In the genomic region with DNA sequence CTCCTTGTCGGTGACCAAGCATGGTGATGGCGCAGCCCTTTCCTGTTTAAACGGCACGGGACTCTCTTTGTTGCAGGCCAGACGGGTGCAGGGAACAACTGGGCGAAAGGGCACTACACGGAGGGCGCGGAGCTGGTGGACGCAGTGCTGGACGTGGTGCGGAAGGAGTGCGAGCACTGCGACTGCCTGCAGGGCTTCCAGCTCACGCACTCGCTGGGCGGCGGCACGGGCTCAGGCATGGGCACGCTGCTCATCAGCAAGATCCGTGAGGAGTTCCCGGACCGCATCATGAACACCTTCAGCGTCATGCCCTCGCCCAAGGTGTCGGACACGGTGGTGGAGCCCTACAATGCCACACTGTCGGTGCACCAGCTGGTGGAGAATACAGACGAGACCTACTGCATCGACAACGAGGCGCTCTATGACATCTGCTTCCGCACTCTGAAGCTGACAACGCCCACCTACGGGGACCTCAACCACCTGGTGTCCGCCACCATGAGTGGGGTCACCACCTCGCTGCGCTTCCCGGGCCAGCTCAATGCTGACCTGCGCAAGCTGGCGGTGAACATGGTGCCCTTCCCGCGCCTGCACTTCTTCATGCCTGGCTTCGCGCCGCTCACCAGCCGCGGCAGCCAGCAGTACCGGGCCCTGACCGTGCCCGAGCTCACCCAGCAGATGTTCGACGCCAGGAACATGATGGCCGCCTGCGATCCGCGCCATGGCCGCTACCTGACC, we compare ENCODE assay signal across 21 cellular contexts. TPM values are rescaled to one million over a fixed set of nuclear protein-coding genes. Genes with fewer than 3 reads are reported as not detected.
DNase-seq lines count a peak whose midpoint lies in the region; ATAC-seq, FAIRE-seq and TF ChIP-seq lines count a peak whose summit lies in the region.
"Had no signal": no experiment of that assay in that cellular context is flagged by ENCODE, and none has a peak within 500 bp of the region (broad histone marks: within the 10 kb centered on the region; RNA-seq: fewer than 3 reads in every experiment).

No MANE protein-coding gene starts in this region.

- DNase-seq in HepG2 (ENCODE audit: low spot score) (no peak), right lobe of liver (no peak), left lobe of liver (ENCODE audit: low spot score) (peak; percentile 40)
- no peak for DNase-seq in stimulated activated naive B cell treated with anti-CD40 and anti-IgM and Interleukin-4, amounts not matched to agents 10 μg/mL and 1 μg/mL and 100 μg/mL, for 72 hours
- no peak for DNase-seq in activated CD4-positive, CD25-positive, alpha-beta regulatory T cell (lab: John Stamatoyannopoulos, UW)
- DNase-seq: CD4-positive, CD25-positive, alpha-beta regulatory T cell; COR-L47; DMS 273 treated with DMSO at 0.1 percent for 48 hours; DMS79 treated with DMSO at 0.1 percent for 48 hours; H9; NCI-H1105; NCI-H146; NCI-H2029 treated with DMSO at 0.1 percent for 48 hours; NCI-H226; NCI-H510A treated with DMSO at 0.1 percent for 48 hours; NCI-H748 treated with DMSO at 0.1 percent for 48 hours; NK-92 treated with Interleukin-12 subunit alpha and Interleukin-12 subunit beta, amount 100 ng/mL, for 24 hours had no signal

- H3K27ac Mint-ChIP-seq in stimulated activated naive B cell treated with anti-CD40 and anti-IgM and Interleukin-4, amounts not matched to agents 10 μg/mL and 1 μg/mL and 100 μg/mL, for 72 hours, result peak overlapping the region; percentile 59
- H3K27ac Mint-ChIP-seq: CD4-positive, CD25-positive, alpha-beta regulatory T cell; H9 had no signal

- TF ChIP-seq POLR2A in HepG2 (IDR thresholded peaks at IDR 0.05; ENCODE audit: insufficient read depth in 1 of 2, low read depth in 2 of 2, low read length in 2 of 2) (no peak), right lobe of liver (IDR thresholded peaks at IDR 0.05) (no peak)

- WGBS in HepG2 (ENCODE audit: low lambda C conversion rate), result 98% methylated on average over 38 of the region's 58 CpGs
- WGBS in right lobe of liver (ENCODE audit: insufficient coverage, low coverage, low lambda C conversion rate, missing lambda C conversion rate), result 94% methylated on average over 14 of the region's 58 CpGs

- H3K36me3 ChIP-seq in HepG2 (replicated peaks in 1 of 2; ENCODE audit: control insufficient read depth in 1 of 2, insufficient read depth in 2 of 2, low read length in 2 of 2) (peaks cover 16 to 51% of the 10 kb centered on the region in 2 experiments; a peak in 4 of 5 replicates), right lobe of liver (peaks cover 0 to 46% (median 20%) of the 10 kb centered on the region in 4 donors)

- FAIRE-seq in HepG2 (lab: Jason Lieb, UNC), result no peak
- FAIRE-seq: A549 had no signal

- no peaks in the 10 kb centered on the region for H3K9me3 Mint-ChIP-seq in stimulated activated naive B cell treated with anti-CD40 and anti-IgM and Interleukin-4, amounts not matched to agents 10 μg/mL and 1 μg/mL and 100 μg/mL, for 72 hours
- H3K9me3 Mint-ChIP-seq: CD4-positive, CD25-positive, alpha-beta regulatory T cell; H9 had no signal

- H3K27ac ChIP-seq in HepG2 (ENCODE audit: extremely low read length, insufficient read depth, low read length) (no peak overlapping the region), right lobe of liver (no peak overlapping the region)
- H3K27ac ChIP-seq: A549 had no signal

- TF ChIP-seq EP300 in HepG2 (IDR thresholded peaks at IDR 0.05; ENCODE audit: low read depth in 2 of 2, low read length in 2 of 2) (no peak), HepG2 (CRISPR knock-in tag; IDR thresholded peaks at IDR 0.05; ENCODE audit: borderline replicate concordance) (no peak)

- in situ Hi-C loops in HepG2 (cut with HindIII; ENCODE audit: extremely low pct_ligation_motif_present, low pct_unique_long_range_greater_than_20kb), result no loop called here

- POLR2A ChIA-PET in HepG2 (lab: Yijun Ruan, JAX), result no interaction called here

- intact Hi-C loops in HepG2 (cut with micrococcal nuclease; ENCODE audit: unreplicated experiment) (loop anchor here (5.0 kb wide), 1 partner anchor 332 kb away; the partner anchor contains the start of gene SPIRE1), right lobe of liver (cut with DNase I) (no loop called here)

- no peaks in the 10 kb centered on the region for H3K9me3 ChIP-seq in HepG2 (ENCODE audit: low read length)
- no peaks in the 10 kb centered on the region for H3K9me3 ChIP-seq in right lobe of liver
- H3K9me3 ChIP-seq: A549 had no signal

- H3K27me3 Mint-ChIP-seq in stimulated activated naive B cell treated with anti-CD40 and anti-IgM and Interleukin-4, amounts not matched to agents 10 μg/mL and 1 μg/mL and 100 μg/mL, for 72 hours, result no peaks in the 10 kb centered on the region
- H3K27me3 Mint-ChIP-seq: CD4-positive, CD25-positive, alpha-beta regulatory T cell had no signal

- H3K27me3 ChIP-seq in HepG2 (ENCODE audit: control insufficient read depth in 1 of 2, insufficient read depth in 2 of 2, low read length in 2 of 2), result no peaks in the 10 kb centered on the region
- H3K27me3 ChIP-seq in right lobe of liver, result no peaks in the 10 kb centered on the region

- H3K4me1 ChIP-seq in HepG2 (ENCODE audit: insufficient read depth, low read length) (no peaks in the 10 kb centered on the region), right lobe of liver (no peaks in the 10 kb centered on the region)

- H3K4me3 Mint-ChIP-seq in stimulated activated naive B cell treated with anti-CD40 and anti-IgM and Interleukin-4, amounts not matched to agents 10 μg/mL and 1 μg/mL and 100 μg/mL, for 72 hours, result no peak overlapping the region
- H3K4me3 Mint-ChIP-seq: CD4-positive, CD25-positive, alpha-beta regulatory T cell; H9 had no signal

- peaks cover 12 to 30% of the 10 kb centered on the region in 2 donors for H3K4me1 Mint-ChIP-seq in stimulated activated naive B cell treated with anti-CD40 and anti-IgM and Interleukin-4, amounts not matched to agents 10 μg/mL and 1 μg/mL and 100 μg/mL, for 72 hours

- H4K20me1 ChIP-seq in HepG2 (ENCODE audit: insufficient read depth, low read length), result peaks cover 12% of the 10 kb centered on the region; the same call in 1 of the 2 replicates

- no peak overlapping the region for H3K4me2 ChIP-seq in HepG2 (ENCODE audit: low read depth, low read length)
- H3K4me2 ChIP-seq: A549 had no signal

- TF ChIP-seq RAD21 in HepG2 (CRISPR knock-in tag; IDR thresholded peaks at IDR 0.05), result no peak

- no peak overlapping the region for H3K4me3 ChIP-seq in HepG2 (replicated peaks in 1 of 3; ENCODE audit: insufficient read depth in 1 of 3, low read depth in 2 of 3, low read length in 3 of 3)
- no peak overlapping the region for H3K4me3 ChIP-seq in right lobe of liver
- H3K4me3 ChIP-seq: A549 had no signal

- H2AFZ ChIP-seq in HepG2 (ENCODE audit: low read length), result no peak overlapping the region

- H3K79me2 ChIP-seq in HepG2 (ENCODE audit: insufficient read depth, low read length), result no peaks in the 10 kb centered on the region

- no peak overlapping the region for H3K9ac ChIP-seq in HepG2 (ENCODE audit: insufficient read depth, low read depth, low read length)

- ATAC-seq in HepG2 (no peak), right lobe of liver (no peak), left lobe of liver (no peak), HG02623 (IDR thresholded peaks at IDR 0.05; ENCODE audit: unreplicated experiment) (no peak), GM21737 (IDR thresholded peaks at IDR 0.05; ENCODE audit: unreplicated experiment) (no peak)
- no peak for ATAC-seq in stimulated activated naive B cell treated with anti-CD40 and anti-IgM and Interleukin-4, amounts not matched to agents 10 μg/mL and 1 μg/mL and 100 μg/mL, for 72 hours (replicated peaks)
- ATAC-seq: A549, SK-N-SH treated with all-trans-retinoic acid at 6 μM for 48 hours had no signal

- TF ChIP-seq CTCF in HepG2 (CRISPR knock-in tag; IDR thresholded peaks at IDR 0.05), result no peak
- TF ChIP-seq CTCF in right lobe of liver (IDR thresholded peaks at IDR 0.05), result no peak

- H3K36me3 Mint-ChIP-seq in stimulated activated naive B cell treated with anti-CD40 and anti-IgM and Interleukin-4, amounts not matched to agents 10 μg/mL and 1 μg/mL and 100 μg/mL, for 72 hours, result peaks cover 50 to 56% of the 10 kb centered on the region in 2 donors

- no TSS peak for BruUV-seq in HepG2 (replicated peaks; lab: Mats Ljungman, UMichigan)

- CTCF ChIA-PET in HepG2 (lab: Yijun Ruan, JAX; ENCODE audit: low intra/inter-chr PET ratio, low total read pairs), result no interaction called here

RNA-seq across cellular contexts. Expression of gene TUBB6, which starts 17.1 kb away (rescaled TPM):
- 9.9 and 13.5 TPM in 2 replicates for total RNA-seq in HepG2 (2016; rRNA removed; fragmentation: Illumina TruSeq; extraction: Trizol)
- 2.6 and 3.9 TPM in 2 replicates for total RNA-seq in HepG2 (2016; cell fraction: cytosol; rRNA removed; fragmentation: Illumina TruSeq; extraction: Trizol; ENCODE audit: low read depth)
- 11.1 and 12.0 TPM in 2 replicates for total RNA-seq in HepG2 (2016; cell fraction: insoluble cytoplasmic fraction; rRNA removed; fragmentation: Illumina TruSeq; extraction: Trizol)
- 6.0 and 7.2 TPM in 2 replicates for total RNA-seq in HepG2 (2016; cell fraction: membrane; rRNA removed; fragmentation: Illumina TruSeq; extraction: Trizol)
- total RNA-seq in HepG2 (2016; cell fraction: nucleus; rRNA removed; fragmentation: Illumina TruSeq; extraction: Trizol), result 4.2 and 6.5 TPM in 2 replicates
- polyA plus RNA-seq in HepG2 (2011; rRNA removed), result 28.6 and 30.8 TPM in 2 replicates
- 30.2 and 44.7 TPM in 2 replicates for polyA plus RNA-seq in HepG2 (2011; cell fraction: cytosol; rRNA removed)
- 30.6 and 34.0 TPM in 2 replicates for polyA plus RNA-seq in HepG2 (2011; cell fraction: nucleus; rRNA removed)
- 5.6 and 18.7 TPM in 2 replicates for polyA plus RNA-seq in HepG2 (2012)
- 4.1 and 5.2 TPM in 2 replicates for polyA plus RNA-seq in HepG2 (2016; cell fraction: cytosol; fragmentation: Illumina TruSeq; extraction: Trizol; ENCODE audit: low read depth)
- 13.8 and 14.5 TPM in 2 replicates for polyA plus RNA-seq in HepG2 (2016; cell fraction: insoluble cytoplasmic fraction; fragmentation: Illumina TruSeq; extraction: Trizol; ENCODE audit: low read depth)
- polyA plus RNA-seq in HepG2 (2016; cell fraction: membrane; fragmentation: Illumina TruSeq; extraction: Trizol; ENCODE audit: low read depth), result 4.6 and 4.9 TPM in 2 replicates
- 10.3 and 12.3 TPM in 2 replicates for polyA plus RNA-seq in HepG2 (2016; cell fraction: nucleus; fragmentation: Illumina TruSeq; extraction: Trizol; ENCODE audit: insufficient read depth, low read depth)
- 60.5 and 149 TPM in 2 replicates for polyA minus RNA-seq in HepG2 (2011; rRNA and poly(A)+ RNA removed; ENCODE audit: low replicate concordance)
- polyA minus RNA-seq in HepG2 (2011; cell fraction: cytosol; rRNA and poly(A)+ RNA removed), result 20.5 and 20.8 TPM in 2 replicates
- polyA minus RNA-seq in HepG2 (2011; cell fraction: nucleus; rRNA and poly(A)+ RNA removed), result 8.5 and 14.0 TPM in 2 replicates
- total RNA-seq in right lobe of liver, result 10 to 100 TPM in 2 of 6 experiments, 1 to 10 TPM in 4; 2.4 to 18.5 (median 9.0) TPM
- total RNA-seq in left lobe of liver, result 5.2 TPM

RNA-seq across cellular contexts. Expression of gene AFG3L2, which starts 51.9 kb away (rescaled TPM):
- total RNA-seq in HepG2 (2016; rRNA removed; fragmentation: Illumina TruSeq; extraction: Trizol) (86.3 and 86.9 TPM in 2 replicates), right lobe of liver (10 to 100 TPM; 30.2 to 47.7 (median 36.3) TPM), left lobe of liver (34.6 TPM)
- 29.3 and 39.0 TPM in 2 replicates for total RNA-seq in HepG2 (2016; cell fraction: cytosol; rRNA removed; fragmentation: Illumina TruSeq; extraction: Trizol; ENCODE audit: low read depth)
- total RNA-seq in HepG2 (2016; cell fraction: insoluble cytoplasmic fraction; rRNA removed; fragmentation: Illumina TruSeq; extraction: Trizol), result 85.3 and 86.3 TPM in 2 replicates
- 30.7 and 35.0 TPM in 2 replicates for total RNA-seq in HepG2 (2016; cell fraction: membrane; rRNA removed; fragmentation: Illumina TruSeq; extraction: Trizol)
- total RNA-seq in HepG2 (2016; cell fraction: nucleus; rRNA removed; fragmentation: Illumina TruSeq; extraction: Trizol), result 64.9 and 72.6 TPM in 2 replicates
- 26.2 and 28.6 TPM in 2 replicates for polyA plus RNA-seq in HepG2 (2011; rRNA removed)
- polyA plus RNA-seq in HepG2 (2011; cell fraction: cytosol; rRNA removed), result 22.4 and 28.3 TPM in 2 replicates
- 14.9 and 16.4 TPM in 2 replicates for polyA plus RNA-seq in HepG2 (2011; cell fraction: nucleus; rRNA removed)
- polyA plus RNA-seq in HepG2 (2012), result 42.2 and 47.5 TPM in 2 replicates
- polyA plus RNA-seq in HepG2 (2016; cell fraction: cytosol; fragmentation: Illumina TruSeq; extraction: Trizol; ENCODE audit: low read depth), result 5.9 and 6.1 TPM in 2 replicates
- polyA plus RNA-seq in HepG2 (2016; cell fraction: insoluble cytoplasmic fraction; fragmentation: Illumina TruSeq; extraction: Trizol; ENCODE audit: low read depth), result 66.5 and 67.7 TPM in 2 replicates
- 12.3 and 14.9 TPM in 2 replicates for polyA plus RNA-seq in HepG2 (2016; cell fraction: membrane; fragmentation: Illumina TruSeq; extraction: Trizol; ENCODE audit: low read depth)
- 57.2 and 57.6 TPM in 2 replicates for polyA plus RNA-seq in HepG2 (2016; cell fraction: nucleus; fragmentation: Illumina TruSeq; extraction: Trizol; ENCODE audit: insufficient read depth, low read depth)
- polyA minus RNA-seq in HepG2 (2011; rRNA and poly(A)+ RNA removed; ENCODE audit: low replicate concordance), result 26.7 and 36.0 TPM in 2 replicates
- polyA minus RNA-seq in HepG2 (2011; cell fraction: cytosol; rRNA and poly(A)+ RNA removed), result 28.5 and 36.9 TPM in 2 replicates
- polyA minus RNA-seq in HepG2 (2011; cell fraction: nucleus; rRNA and poly(A)+ RNA removed), result 48.8 and 49.7 TPM in 2 replicates
